Comparison of ENCODE assay signal across 8 cellular contexts in genomic region chr1:14970115-14970798, GRCh38.
DNase-seq lines count a peak whose midpoint lies in the region; ATAC-seq and TF ChIP-seq lines count a peak whose summit lies in the region.
"Had no signal": no experiment of that assay in that cellular context is flagged by ENCODE, and none has a peak within 500 bp of the region (broad histone marks: within the 10 kb centered on the region; RNA-seq: fewer than 3 reads in every experiment).

No MANE protein-coding gene starts in this region.

- no peak for ATAC-seq in HG02938 (IDR thresholded peaks at IDR 0.05; ENCODE audit: unreplicated experiment)

- H3K36me3 Mint-ChIP-seq in H9 (ENCODE audit: insufficient read depth in 1 of 3, low read depth in 3 of 3): peaks cover 8 to 10% (median 10%) of the 10 kb centered on the region in 3 experiments; a peak in 6 of 7 replicates
- peaks cover 56% of the 10 kb centered on the region for H3K36me3 Mint-ChIP-seq in nephron progenitor cell (ENCODE audit: low read depth)

- no peak overlapping the region for H3K14ac ChIP-seq in H9 (ENCODE audit: insufficient read depth, low read length)
- no peak overlapping the region for H3K14ac ChIP-seq in trophoblast cell (ENCODE audit: low read length)

- POLR2A ChIA-PET in RWPE1 (lab: Yijun Ruan, JAX; ENCODE audit: low non-redundant PET): no interaction called here

- H3K79me2 ChIP-seq in H9 (ENCODE audit: insufficient read depth, low read length): no peaks in the 10 kb centered on the region
- no peaks in the 10 kb centered on the region for H3K79me2 ChIP-seq in trophoblast cell (ENCODE audit: control insufficient read depth, insufficient read depth, low read length, poor library complexity)

- H3K4me1 Mint-ChIP-seq in H9: peaks cover 12 to 18% of the 10 kb centered on the region in 2 experiments
- peaks cover 41% of the 10 kb centered on the region for H3K4me1 Mint-ChIP-seq in nephron progenitor cell

- H2AK5ac ChIP-seq in H9 (ENCODE audit: insufficient read length, low read length): no peak overlapping the region
- no peak overlapping the region for H2AK5ac ChIP-seq in trophoblast cell (ENCODE audit: low read length)

- H3K27me3 ChIP-seq in H9 (ENCODE audit: insufficient read depth, low read length) (no peaks in the 10 kb centered on the region), trophoblast cell (ENCODE audit: insufficient read depth, low read length) (no peaks in the 10 kb centered on the region)

- H3K4me3 Mint-ChIP-seq in H9 (no peak overlapping the region), nephron progenitor cell (no peak overlapping the region)

- H4K91ac ChIP-seq in H9 (ENCODE audit: insufficient read length, low read depth, low read length) (no peak overlapping the region), trophoblast cell (ENCODE audit: low read depth, low read length) (no peak overlapping the region)

- no peak overlapping the region for H2BK12ac ChIP-seq in H9 (ENCODE audit: insufficient read length, low read depth, low read length)
- H2BK12ac ChIP-seq in trophoblast cell (ENCODE audit: low read length): no peak overlapping the region

- H3K27ac Mint-ChIP-seq in H9 (peak overlapping the region in 1 of 3 experiments; percentile 60; a peak in 2 of 7 replicates), nephron progenitor cell (no peak overlapping the region)

- H2BK120ac ChIP-seq in H9 (ENCODE audit: low read depth, low read length, poor library complexity, severe bottlenecking) (no peak overlapping the region), trophoblast cell (ENCODE audit: insufficient read depth, low read length, poor library complexity) (no peak overlapping the region)

- no peak overlapping the region for H4K5ac ChIP-seq in H9 (ENCODE audit: insufficient read length, low read depth, low read length)

- no peak overlapping the region for H3T11ph ChIP-seq in H9 (ENCODE audit: low read length)

- no peak overlapping the region for H4K12ac ChIP-seq in trophoblast cell (ENCODE audit: low read depth, low read length)

- WGBS in H9 (ENCODE audit: extremely low coverage, insufficient read length, low lambda C conversion rate): no CpG with 5 or more reads among the region's 16 CpGs
- no CpG with 5 or more reads among the region's 16 CpGs for WGBS in trophoblast cell (ENCODE audit: extremely low coverage, insufficient coverage, insufficient read length)

- DNase-seq in H9 (peak; percentile 54), RWPE1 (ENCODE audit: low spot score) (peak; percentile 91), fibroblast of mammary gland (ENCODE audit: low read depth) (peak; percentile 96), trophoblast cell (peak; percentile 59 to 76), nephron progenitor cell (no peak), NCI-H1930 (lab: John Stamatoyannopoulos, UW) (no peak)

- no peak overlapping the region for H3K56ac ChIP-seq in H9 (ENCODE audit: insufficient read length, low read depth, low read length)

- H2BK15ac ChIP-seq in H9 (ENCODE audit: low read depth, low read length): no peak overlapping the region

- CTCF ChIA-PET in RWPE1 (lab: Yijun Ruan, JAX): no interaction called here

- H3K27ac ChIP-seq in H9 (ENCODE audit: insufficient read length, low read depth, low read length) (no peak overlapping the region), RWPE1 (no peak overlapping the region), trophoblast cell (ENCODE audit: low read depth, low read length) (no peak overlapping the region)
- H3K27ac ChIP-seq: PC-9 had no signal

- H3K27me3 Mint-ChIP-seq in H9 (ENCODE audit: low read depth) (peaks cover 4% of the 10 kb centered on the region), nephron progenitor cell (ENCODE audit: low read depth, poor library complexity) (peaks cover 2% of the 10 kb centered on the region)

- H3K4me3 ChIP-seq in fibroblast of mammary gland (ENCODE audit: control insufficient read depth, low read depth, low read length): no peak overlapping the region
- no peak overlapping the region for H3K4me3 ChIP-seq in trophoblast cell (ENCODE audit: low read depth, low read length)
- H3K4me3 ChIP-seq: PC-9 had no signal

- H4K8ac ChIP-seq in H9 (replicated peaks; ENCODE audit: insufficient read length, low read depth, low read length): no peak overlapping the region
- H4K8ac ChIP-seq in trophoblast cell (ENCODE audit: low read depth, low read length): no peak overlapping the region

- H3K79me1 ChIP-seq in H9 (ENCODE audit: insufficient read depth, low read depth, low read length, poor library complexity, severe bottlenecking) (no peaks in the 10 kb centered on the region), trophoblast cell (ENCODE audit: low read length) (peaks cover 6% of the 10 kb centered on the region)

- H3K9ac ChIP-seq in H9 (ENCODE audit: extremely low read depth, insufficient read length, low read length) (no peak overlapping the region), trophoblast cell (ENCODE audit: low read length) (no peak overlapping the region)

- no peaks in the 10 kb centered on the region for H3K23me2 ChIP-seq in H9 (ENCODE audit: insufficient read length, low read depth, low read length, poor library complexity, severe bottlenecking)

- H3K9me3 Mint-ChIP-seq in H9: peaks cover 10 to 13% of the 10 kb centered on the region in 2 experiments
- H3K9me3 Mint-ChIP-seq in nephron progenitor cell: peaks cover 19% of the 10 kb centered on the region

- H3K9me3 ChIP-seq in H9 (ENCODE audit: control insufficient read depth, low read depth, low read length): no peaks in the 10 kb centered on the region
- H3K9me3 ChIP-seq in trophoblast cell (ENCODE audit: insufficient read depth, low read depth, low read length): peaks cover 10% of the 10 kb centered on the region

- H3K4me2 ChIP-seq in H9 (ENCODE audit: insufficient read depth, insufficient read length, low read length) (no peak overlapping the region), trophoblast cell (ENCODE audit: low read length) (no peak overlapping the region)
- H3K4me2 ChIP-seq: PC-9 had no signal

- TF ChIP-seq CTCF in H9 (conservative IDR thresholded peaks at IDR 0.05) (no peak), RWPE1 (conservative IDR thresholded peaks at IDR 0.05; ENCODE audit: low read depth) (no peak), fibroblast of mammary gland (conservative IDR thresholded peaks at IDR 0.05; ENCODE audit: control insufficient read depth, insufficient read depth, low read depth, low read length) (no peak), nephron progenitor cell (IDR thresholded peaks at IDR 0.05) (no peak)

- peaks cover 10 to 14% of the 10 kb centered on the region in 2 experiments for H3K36me3 ChIP-seq in trophoblast cell (ENCODE audit: control insufficient read depth in 1 of 2, insufficient read depth in 2 of 2, low read length in 2 of 2)

- H2BK5ac ChIP-seq in H9 (ENCODE audit: insufficient read length, low read length) (no peak overlapping the region), trophoblast cell (ENCODE audit: low read depth, low read length, poor library complexity) (no peak overlapping the region)

- H4K20me1 ChIP-seq in H9 (ENCODE audit: control insufficient read depth, insufficient read depth, insufficient read length): no peaks in the 10 kb centered on the region

- H3K18ac ChIP-seq in H9 (ENCODE audit: insufficient read length, low read depth, low read length) (no peak overlapping the region), trophoblast cell (ENCODE audit: low read length) (no peak overlapping the region)

- H2AFZ ChIP-seq in H9 (ENCODE audit: low read length) (no peak overlapping the region), trophoblast cell (ENCODE audit: insufficient read depth, low read length, poor library complexity) (no peak overlapping the region)
- H2AFZ ChIP-seq: PC-9 had no signal

- H3K4me1 ChIP-seq in H9 (ENCODE audit: insufficient read depth, low read length) (no peaks in the 10 kb centered on the region), trophoblast cell (ENCODE audit: control insufficient read depth in 1 of 2, insufficient read depth in 2 of 2, low read length in 2 of 2) (peaks cover 19 to 20% of the 10 kb centered on the region in 2 experiments)

- H3K23ac ChIP-seq in H9 (ENCODE audit: insufficient read length, low read depth, low read length) (no peak overlapping the region), trophoblast cell (ENCODE audit: low read length) (no peak overlapping the region)

- no peak overlapping the region for H3K4ac ChIP-seq in H9 (ENCODE audit: low read depth, low read length)
- no peak overlapping the region for H3K4ac ChIP-seq in trophoblast cell (ENCODE audit: low read depth, low read length)

- no peak overlapping the region for H2BK20ac ChIP-seq in H9 (ENCODE audit: low read depth, low read length, poor library complexity, severe bottlenecking)

Comparison
In these comparisons a context has a peak if more than half of its experiments do, and no peak if none do; other contexts are left out.
1. DNase-seq: peak in H9 (single experiment), RWPE1 (single experiment), fibroblast of mammary gland (single experiment) and trophoblast cell (2 of 2); none in nephron progenitor cell (single experiment) and NCI-H1930 (0 of 2).